ENCODE assay signal across 18 cellular contexts in the genomic region with DNA sequence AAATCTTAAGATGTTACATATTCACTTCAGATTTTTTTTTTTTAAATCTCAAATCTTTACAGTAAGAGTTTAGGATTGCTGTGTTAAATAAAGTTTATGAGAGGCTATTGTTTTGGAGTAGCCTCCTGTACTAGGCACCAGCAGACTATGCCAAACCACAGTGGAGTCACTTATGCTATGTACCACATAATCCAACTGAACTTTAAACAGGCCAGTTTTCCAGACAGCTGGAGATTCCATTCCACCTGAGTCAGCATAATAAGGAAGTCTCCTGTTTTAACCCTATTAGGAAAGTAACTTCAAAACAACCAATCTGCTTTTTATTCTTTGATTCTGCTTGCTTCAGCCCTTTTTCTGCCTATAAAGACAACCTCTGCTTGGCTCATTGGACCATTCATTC.
DNase-seq lines count a peak whose midpoint lies in the region; ATAC-seq and TF ChIP-seq lines count a peak whose summit lies in the region.
"Had no signal": no experiment of that assay in that cellular context is flagged by ENCODE, and none has a peak within 500 bp of the region (broad histone marks: within the 10 kb centered on the region; RNA-seq: fewer than 3 reads in every experiment).

No MANE protein-coding gene starts in this region.

- no peak overlapping the region for H3K23ac ChIP-seq in trophoblast cell (ENCODE audit: low read length)

- no peak overlapping the region for H2BK120ac ChIP-seq in trophoblast cell (ENCODE audit: insufficient read depth, low read length, poor library complexity)

- no peaks in the 10 kb centered on the region for H3K27me3 Mint-ChIP-seq in activated CD4-positive, alpha-beta T cell treated with anti-CD3 and anti-CD28 coated beads, Interleukin-2, amount 10 ng/mL, durations not matched to agents 7 days and 5 days
- H3K27me3 Mint-ChIP-seq: activated naive CD4-positive, alpha-beta T cell treated with anti-CD3 and anti-CD28 coated beads, Interleukin-2, amount 10 ng/mL, durations not matched to agents 7 days and 5 days; B cell had no signal

- H3K4me3 Mint-ChIP-seq in activated CD4-positive, alpha-beta T cell treated with anti-CD3 and anti-CD28 coated beads, Interleukin-2, amount 10 ng/mL, durations not matched to agents 7 days and 5 days, result no peak overlapping the region
- H3K4me3 Mint-ChIP-seq: activated naive CD4-positive, alpha-beta T cell treated with anti-CD3 and anti-CD28 coated beads, Interleukin-2, amount 10 ng/mL, durations not matched to agents 7 days and 5 days; B cell; memory B cell had no signal

- H3K14ac ChIP-seq in trophoblast cell (ENCODE audit: low read length), result no peak overlapping the region

- no peaks in the 10 kb centered on the region for H3K79me1 ChIP-seq in trophoblast cell (ENCODE audit: low read length)

- H3K4me2 ChIP-seq in trophoblast cell (ENCODE audit: low read length), result no peak overlapping the region

- H3K36me3 ChIP-seq in trophoblast cell (ENCODE audit: control insufficient read depth in 1 of 2, insufficient read depth in 2 of 2, low read length in 2 of 2) (no peaks in the 10 kb centered on the region), BE2C (no peaks in the 10 kb centered on the region), right atrium auricular region (no peaks in the 10 kb centered on the region)

- H4K91ac ChIP-seq in trophoblast cell (ENCODE audit: low read depth, low read length), result no peak overlapping the region

- no peak overlapping the region for H2AK5ac ChIP-seq in trophoblast cell (ENCODE audit: low read length)

- H3K9me3 ChIP-seq in trophoblast cell (ENCODE audit: insufficient read depth, low read depth, low read length) (peaks cover 2% of the 10 kb centered on the region), BE2C (no peaks in the 10 kb centered on the region), right atrium auricular region (peaks cover 0 to 14% of the 10 kb centered on the region in 2 donors)

- H3K9me3 Mint-ChIP-seq in activated CD4-positive, alpha-beta T cell treated with anti-CD3 and anti-CD28 coated beads, Interleukin-2, amount 10 ng/mL, durations not matched to agents 7 days and 5 days, result no peaks in the 10 kb centered on the region

- no peak overlapping the region for H2BK5ac ChIP-seq in trophoblast cell (ENCODE audit: low read depth, low read length, poor library complexity)

- no peak overlapping the region for H3K4me3 ChIP-seq in trophoblast cell (ENCODE audit: low read depth, low read length)
- no peak overlapping the region for H3K4me3 ChIP-seq in BE2C (ENCODE audit: low read depth, low read length)
- no peak overlapping the region for H3K4me3 ChIP-seq in right atrium auricular region

- H4K8ac ChIP-seq in trophoblast cell (ENCODE audit: low read depth, low read length), result no peak overlapping the region

- no peak overlapping the region for H3K9ac ChIP-seq in trophoblast cell (ENCODE audit: low read length)

- H3K4me1 Mint-ChIP-seq in activated CD4-positive, alpha-beta T cell treated with anti-CD3 and anti-CD28 coated beads, Interleukin-2, amount 10 ng/mL, durations not matched to agents 7 days and 5 days, result no peaks in the 10 kb centered on the region
- H3K4me1 Mint-ChIP-seq: activated naive CD4-positive, alpha-beta T cell treated with anti-CD3 and anti-CD28 coated beads, Interleukin-2, amount 10 ng/mL, durations not matched to agents 7 days and 5 days; B cell had no signal

- H3K4me1 ChIP-seq in trophoblast cell (ENCODE audit: control insufficient read depth in 1 of 2, insufficient read depth in 2 of 2, low read length in 2 of 2) (no peaks in the 10 kb centered on the region), BE2C (no peaks in the 10 kb centered on the region), right atrium auricular region (no peaks in the 10 kb centered on the region)

- H3K27ac Mint-ChIP-seq in activated CD4-positive, alpha-beta T cell treated with anti-CD3 and anti-CD28 coated beads, Interleukin-2, amount 10 ng/mL, durations not matched to agents 7 days and 5 days, result no peak overlapping the region
- H3K27ac Mint-ChIP-seq: activated naive CD4-positive, alpha-beta T cell treated with anti-CD3 and anti-CD28 coated beads, Interleukin-2, amount 10 ng/mL, durations not matched to agents 7 days and 5 days; B cell; memory B cell had no signal

- H2AFZ ChIP-seq in trophoblast cell (ENCODE audit: insufficient read depth, low read length, poor library complexity), result no peak overlapping the region

- no peaks in the 10 kb centered on the region for H3K27me3 ChIP-seq in trophoblast cell (ENCODE audit: insufficient read depth, low read length)
- H3K27me3 ChIP-seq in BE2C, result no peaks in the 10 kb centered on the region
- no peaks in the 10 kb centered on the region for H3K27me3 ChIP-seq in right atrium auricular region

- H2BK12ac ChIP-seq in trophoblast cell (ENCODE audit: low read length), result no peak overlapping the region

- H3K4ac ChIP-seq in trophoblast cell (ENCODE audit: low read depth, low read length), result no peak overlapping the region

- POLR2A ChIA-PET in activated CD4-positive, alpha-beta T cell treated with anti-CD3 and anti-CD28 coated beads, Interleukin-2, amount 10 ng/mL, durations not matched to agents 7 days and 5 days (lab: Charles Lee), result no interaction called here

- H3K27ac ChIP-seq in trophoblast cell (ENCODE audit: low read depth, low read length), result no peak overlapping the region
- no peak overlapping the region for H3K27ac ChIP-seq in right atrium auricular region

- CTCF ChIA-PET in activated CD4-positive, alpha-beta T cell treated with anti-CD3 and anti-CD28 coated beads, Interleukin-2, amount 10 ng/mL, durations not matched to agents 7 days and 5 days (lab: Charles Lee), result no interaction called here

- no peaks in the 10 kb centered on the region for H3K79me2 ChIP-seq in trophoblast cell (ENCODE audit: control insufficient read depth, insufficient read depth, low read length, poor library complexity)

- H4K12ac ChIP-seq in trophoblast cell (ENCODE audit: low read depth, low read length), result no peak overlapping the region

- ATAC-seq in SK-N-SH treated with all-trans-retinoic acid at 6 μM for 48 hours, result peak; percentile 59; the same call in 2 of the 3 replicates

- TF ChIP-seq CTCF in BE2C (IDR thresholded peaks at IDR 0.05; ENCODE audit: low read depth, low read length), result no peak
- TF ChIP-seq CTCF in right atrium auricular region (IDR thresholded peaks at IDR 0.05), result no peak

- H3K36me3 Mint-ChIP-seq in activated CD4-positive, alpha-beta T cell treated with anti-CD3 and anti-CD28 coated beads, Interleukin-2, amount 10 ng/mL, durations not matched to agents 7 days and 5 days (ENCODE audit: low read depth), result no peaks in the 10 kb centered on the region
- H3K36me3 Mint-ChIP-seq: activated naive CD4-positive, alpha-beta T cell treated with anti-CD3 and anti-CD28 coated beads, Interleukin-2, amount 10 ng/mL, durations not matched to agents 7 days and 5 days had no signal

- H3K18ac ChIP-seq in trophoblast cell (ENCODE audit: low read length), result no peak overlapping the region

- DNase-seq in H4 (ENCODE audit: low spot score) (peak; percentile 64), fibroblast of gingiva (ENCODE audit: low read depth) (peak; percentile 35), trophoblast cell (peak; percentile 30 to 65), BE2C (no peak), right atrium auricular region (ENCODE audit: low spot score) (no peak)
- no peak for DNase-seq in effector CD4-positive, alpha-beta T cell
- no peak for DNase-seq in activated CD4-positive, alpha-beta T cell treated with anti-CD3 and anti-CD28 coated beads, Interleukin-2, amount 10 ng/mL, durations not matched to agents 7 days and 5 days
- DNase-seq: activated CD4-positive, alpha-beta T cell treated with anti-CD3 and anti-CD28 coated beads for 4 hours; activated naive CD4-positive, alpha-beta T cell treated with anti-CD3 and anti-CD28 coated beads, Interleukin-2, amount 10 ng/mL, durations not matched to agents 7 days and 5 days; head of caudate nucleus; islet precursor cell; NCI-H2029 treated with DMSO at 0.1 percent for 48 hours; NCI-H510A treated with DMSO at 0.1 percent for 48 hours; retina; T1000 had no signal

TF ChIP-seq in SK-N-SH treated with all-trans-retinoic acid at 6 μM for 48 hours, 23 proteins besides CTCF, POLR2A, EP300 and RAD21 (continues in another document):
- TF ChIP-seq OSR1 (CRISPR knock-in tag; IDR thresholded peaks at IDR 0.05) (no peak), ZNF70 (CRISPR knock-in tag; IDR thresholded peaks at IDR 0.05) (no peak), ZNF565 (CRISPR knock-in tag; conservative IDR thresholded peaks at IDR 0.05; ENCODE audit: low read depth) (no peak), ESRRG (CRISPR knock-in tag; IDR thresholded peaks at IDR 0.05) (no peak), ZFP30 (CRISPR knock-in tag; IDR thresholded peaks at IDR 0.05) (no peak), ZNF8 (CRISPR knock-in tag; IDR thresholded peaks at IDR 0.05) (no peak), CSRNP3 (CRISPR knock-in tag; IDR thresholded peaks at IDR 0.05) (no peak), GLIS3 (CRISPR knock-in tag; IDR thresholded peaks at IDR 0.05) (no peak), TCF4 (CRISPR knock-in tag; IDR thresholded peaks at IDR 0.05; ENCODE audit: borderline replicate concordance) (no peak)
- TF ChIP-seq, protein P1, sequence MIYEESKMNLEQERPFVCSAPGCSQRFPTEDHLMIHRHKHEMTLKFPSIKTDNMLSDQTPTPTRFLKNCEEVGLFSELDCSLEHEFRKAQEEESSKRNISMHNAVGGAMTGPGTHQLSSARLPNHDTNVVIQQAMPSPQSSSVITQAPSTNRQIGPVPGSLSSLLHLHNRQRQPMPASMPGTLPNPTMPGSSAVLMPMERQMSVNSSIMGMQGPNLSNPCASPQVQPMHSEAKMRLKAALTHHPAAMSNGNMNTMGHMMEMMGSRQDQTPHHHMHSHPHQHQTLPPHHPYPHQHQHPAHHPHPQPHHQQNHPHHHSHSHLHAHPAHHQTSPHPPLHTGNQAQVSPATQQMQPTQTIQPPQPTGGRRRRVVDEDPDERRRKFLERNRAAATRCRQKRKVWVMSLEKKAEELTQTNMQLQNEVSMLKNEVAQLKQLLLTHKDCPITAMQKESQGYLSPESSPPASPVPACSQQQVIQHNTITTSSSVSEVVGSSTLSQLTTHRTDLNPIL (CRISPR knock-in tag; IDR thresholded peaks at IDR 0.05; ENCODE audit: low read depth), result no peak

Comparison
In these comparisons a context has a peak if more than half of its experiments do, and no peak if none do; other contexts are left out.
1. DNase-seq: peak in H4 (single experiment), fibroblast of gingiva (single experiment) and trophoblast cell (2 of 2); none in effector CD4-positive, alpha-beta T cell (single experiment), activated CD4-positive, alpha-beta T cell treated with anti-CD3 and anti-CD28 coated beads, Interleukin-2, amount 10 ng/mL, durations not matched to agents 7 days and 5 days (single experiment), BE2C (single experiment) and right atrium auricular region (single experiment).